In the genomic region with DNA sequence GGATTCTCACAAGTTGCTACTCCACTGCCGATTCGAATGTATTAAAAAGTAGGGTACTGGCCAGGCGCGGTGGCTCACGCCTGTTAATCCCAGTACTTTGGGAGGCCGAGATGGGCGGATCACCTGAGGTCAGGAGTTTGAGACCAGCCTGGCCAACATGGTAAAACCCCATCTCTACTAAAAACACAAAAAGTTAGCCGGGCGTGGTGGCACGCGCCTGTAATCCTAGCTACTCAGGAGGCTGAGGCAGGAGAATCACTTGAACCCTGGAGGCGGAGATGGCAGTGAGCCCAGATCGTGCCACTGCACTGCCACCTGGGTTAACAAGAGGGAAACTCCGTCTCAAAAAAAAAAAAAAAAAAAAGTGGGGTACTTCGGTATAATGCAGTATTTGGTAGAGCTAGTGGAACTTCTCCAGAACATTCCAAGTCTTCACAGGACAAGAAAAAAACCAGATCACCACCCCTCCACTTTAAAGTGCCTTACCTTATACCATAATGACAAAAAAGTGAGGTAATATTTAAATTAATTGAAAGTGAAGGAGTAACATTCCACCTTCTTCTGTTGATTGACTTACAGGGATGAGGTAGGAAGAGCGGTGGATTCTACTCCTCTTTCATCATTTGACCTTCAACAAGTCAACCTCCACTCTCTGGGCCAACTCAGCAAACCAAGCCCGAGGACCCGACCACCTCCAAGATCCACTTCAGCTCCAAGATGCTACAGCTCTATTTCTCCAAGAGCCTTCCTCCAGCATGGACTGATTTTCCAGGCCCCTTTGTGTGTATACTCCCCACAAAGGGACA, we compare ENCODE assay signal across 1 cellular context.
TF ChIP-seq lines count a peak whose summit lies in the region.

No MANE protein-coding gene starts in this region.

TF ChIP-seq in K562, 482 proteins besides CTCF, POLR2A, EP300 and RAD21 (continued from another document and continues in another):
- TF ChIP-seq RERE (CRISPR knock-in tag; IDR thresholded peaks at IDR 0.05; ENCODE audit: borderline replicate concordance), result no peak
- peak; percentile 15; the same call in 1 of the 2 replicates for TF ChIP-seq EP400 (IDR thresholded peaks at IDR 0.05)
- no peak for TF ChIP-seq VEZF1 (CRISPR knock-in tag; IDR thresholded peaks at IDR 0.05)
- TF ChIP-seq, protein P1, sequence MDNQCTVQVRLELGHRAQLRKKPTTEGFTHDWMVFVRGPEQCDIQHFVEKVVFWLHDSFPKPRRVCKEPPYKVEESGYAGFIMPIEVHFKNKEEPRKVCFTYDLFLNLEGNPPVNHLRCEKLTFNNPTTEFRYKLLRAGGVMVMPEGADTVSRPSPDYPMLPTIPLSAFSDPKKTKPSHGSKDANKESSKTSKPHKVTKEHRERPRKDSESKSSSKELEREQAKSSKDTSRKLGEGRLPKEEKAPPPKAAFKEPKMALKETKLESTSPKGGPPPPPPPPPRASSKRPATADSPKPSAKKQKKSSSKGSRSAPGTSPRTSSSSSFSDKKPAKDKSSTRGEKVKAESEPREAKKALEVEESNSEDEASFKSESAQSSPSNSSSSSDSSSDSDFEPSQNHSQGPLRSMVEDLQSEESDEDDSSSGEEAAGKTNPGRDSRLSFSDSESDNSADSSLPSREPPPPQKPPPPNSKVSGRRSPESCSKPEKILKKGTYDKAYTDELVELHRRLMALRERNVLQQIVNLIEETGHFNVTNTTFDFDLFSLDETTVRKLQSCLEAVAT (IDR thresholded peaks at IDR 0.05), result no peak; a peak in 1 of 4 replicates
- TF ChIP-seq CEBPZ (IDR thresholded peaks at IDR 0.05; ENCODE audit: borderline replicate concordance, low read depth, low read length), result no peak
- no peak for TF ChIP-seq ARID2 (IDR thresholded peaks at IDR 0.05)
- TF ChIP-seq, protein P2, sequence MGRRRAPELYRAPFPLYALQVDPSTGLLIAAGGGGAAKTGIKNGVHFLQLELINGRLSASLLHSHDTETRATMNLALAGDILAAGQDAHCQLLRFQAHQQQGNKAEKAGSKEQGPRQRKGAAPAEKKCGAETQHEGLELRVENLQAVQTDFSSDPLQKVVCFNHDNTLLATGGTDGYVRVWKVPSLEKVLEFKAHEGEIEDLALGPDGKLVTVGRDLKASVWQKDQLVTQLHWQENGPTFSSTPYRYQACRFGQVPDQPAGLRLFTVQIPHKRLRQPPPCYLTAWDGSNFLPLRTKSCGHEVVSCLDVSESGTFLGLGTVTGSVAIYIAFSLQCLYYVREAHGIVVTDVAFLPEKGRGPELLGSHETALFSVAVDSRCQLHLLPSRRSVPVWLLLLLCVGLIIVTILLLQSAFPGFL (CRISPR knock-in tag; IDR thresholded peaks at IDR 0.05), result 0 out of 2 replicates have a peak, but pooled peaks have one; percentile 61
- TF ChIP-seq SMARCA4 (IDR thresholded peaks at IDR 0.05), result no peak
- TF ChIP-seq NFE2L1 (tag; IDR thresholded peaks at IDR 0.05; ENCODE audit: borderline replicate concordance, low read depth), result no peak
- TF ChIP-seq POLR2B (IDR thresholded peaks at IDR 0.05; ENCODE audit: low read depth, partially characterized antibody), result no peak
- TF ChIP-seq, protein P3, sequence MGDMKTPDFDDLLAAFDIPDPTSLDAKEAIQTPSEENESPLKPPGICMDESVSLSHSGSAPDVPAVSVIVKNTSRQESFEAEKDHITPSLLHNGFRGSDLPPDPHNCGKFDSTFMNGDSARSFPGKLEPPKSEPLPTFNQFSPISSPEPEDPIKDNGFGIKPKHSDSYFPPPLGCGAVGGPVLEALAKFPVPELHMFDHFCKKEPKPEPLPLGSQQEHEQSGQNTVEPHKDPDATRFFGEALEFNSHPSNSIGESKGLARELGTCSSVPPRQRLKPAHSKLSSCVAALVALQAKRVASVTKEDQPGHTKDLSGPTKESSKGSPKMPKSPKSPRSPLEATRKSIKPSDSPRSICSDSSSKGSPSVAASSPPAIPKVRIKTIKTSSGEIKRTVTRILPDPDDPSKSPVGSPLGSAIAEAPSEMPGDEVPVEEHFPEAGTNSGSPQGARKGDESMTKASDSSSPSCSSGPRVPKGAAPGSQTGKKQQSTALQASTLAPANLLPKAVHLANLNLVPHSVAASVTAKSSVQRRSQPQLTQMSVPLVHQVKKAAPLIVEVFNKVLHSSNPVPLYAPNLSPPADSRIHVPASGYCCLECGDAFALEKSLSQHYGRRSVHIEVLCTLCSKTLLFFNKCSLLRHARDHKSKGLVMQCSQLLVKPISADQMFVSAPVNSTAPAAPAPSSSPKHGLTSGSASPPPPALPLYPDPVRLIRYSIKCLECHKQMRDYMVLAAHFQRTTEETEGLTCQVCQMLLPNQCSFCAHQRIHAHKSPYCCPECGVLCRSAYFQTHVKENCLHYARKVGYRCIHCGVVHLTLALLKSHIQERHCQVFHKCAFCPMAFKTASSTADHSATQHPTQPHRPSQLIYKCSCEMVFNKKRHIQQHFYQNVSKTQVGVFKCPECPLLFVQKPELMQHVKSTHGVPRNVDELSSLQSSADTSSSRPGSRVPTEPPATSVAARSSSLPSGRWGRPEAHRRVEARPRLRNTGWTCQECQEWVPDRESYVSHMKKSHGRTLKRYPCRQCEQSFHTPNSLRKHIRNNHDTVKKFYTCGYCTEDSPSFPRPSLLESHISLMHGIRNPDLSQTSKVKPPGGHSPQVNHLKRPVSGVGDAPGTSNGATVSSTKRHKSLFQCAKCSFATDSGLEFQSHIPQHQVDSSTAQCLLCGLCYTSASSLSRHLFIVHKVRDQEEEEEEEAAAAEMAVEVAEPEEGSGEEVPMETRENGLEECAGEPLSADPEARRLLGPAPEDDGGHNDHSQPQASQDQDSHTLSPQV (IDR thresholded peaks at IDR 0.05), result 0 out of 2 replicates have a peak, but pooled peaks have one; percentile 14
- no peak for TF ChIP-seq CREB3 (tag; conservative IDR thresholded peaks at IDR 0.05; ENCODE audit: low read depth)
- TF ChIP-seq, protein P4, sequence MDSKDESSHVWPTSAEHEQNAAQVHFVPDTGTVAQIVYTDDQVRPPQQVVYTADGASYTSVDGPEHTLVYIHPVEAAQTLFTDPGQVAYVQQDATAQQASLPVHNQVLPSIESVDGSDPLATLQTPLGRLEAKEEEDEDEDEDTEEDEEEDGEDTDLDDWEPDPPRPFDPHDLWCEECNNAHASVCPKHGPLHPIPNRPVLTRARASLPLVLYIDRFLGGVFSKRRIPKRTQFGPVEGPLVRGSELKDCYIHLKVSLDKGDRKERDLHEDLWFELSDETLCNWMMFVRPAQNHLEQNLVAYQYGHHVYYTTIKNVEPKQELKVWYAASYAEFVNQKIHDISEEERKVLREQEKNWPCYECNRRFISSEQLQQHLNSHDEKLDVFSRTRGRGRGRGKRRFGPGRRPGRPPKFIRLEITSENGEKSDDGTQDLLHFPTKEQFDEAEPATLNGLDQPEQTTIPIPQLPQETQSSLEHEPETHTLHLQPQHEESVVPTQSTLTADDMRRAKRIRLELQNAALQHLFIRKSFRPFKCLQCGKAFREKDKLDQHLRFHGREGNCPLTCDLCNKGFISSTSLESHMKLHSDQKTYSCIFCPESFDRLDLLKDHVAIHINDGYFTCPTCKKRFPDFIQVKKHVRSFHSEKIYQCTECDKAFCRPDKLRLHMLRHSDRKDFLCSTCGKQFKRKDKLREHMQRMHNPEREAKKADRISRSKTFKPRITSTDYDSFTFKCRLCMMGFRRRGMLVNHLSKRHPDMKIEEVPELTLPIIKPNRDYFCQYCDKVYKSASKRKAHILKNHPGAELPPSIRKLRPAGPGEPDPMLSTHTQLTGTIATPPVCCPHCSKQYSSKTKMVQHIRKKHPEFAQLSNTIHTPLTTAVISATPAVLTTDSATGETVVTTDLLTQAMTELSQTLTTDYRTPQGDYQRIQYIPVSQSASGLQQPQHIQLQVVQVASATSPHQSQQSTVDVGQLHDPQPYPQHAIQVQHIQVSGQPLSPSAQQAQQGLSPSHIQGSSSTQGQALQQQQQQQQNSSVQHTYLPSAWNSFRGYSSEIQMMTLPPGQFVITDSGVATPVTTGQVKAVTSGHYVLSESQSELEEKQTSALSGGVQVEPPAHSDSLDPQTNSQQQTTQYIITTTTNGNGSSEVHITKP (IDR thresholded peaks at IDR 0.05; ENCODE audit: partially characterized antibody), result peak; percentile 4
- TF ChIP-seq NELFE (IDR thresholded peaks at IDR 0.05; ENCODE audit: insufficient read depth, insufficient read length), result no peak
- no peak for TF ChIP-seq KLF1 (tag; IDR thresholded peaks at IDR 0.05)
- no peak for TF ChIP-seq ZBED1 (IDR thresholded peaks at IDR 0.05)
- TF ChIP-seq MITF (IDR thresholded peaks at IDR 0.05), result no peak
- no peak for TF ChIP-seq ZBTB1 (CRISPR knock-in tag; IDR thresholded peaks at IDR 0.05; ENCODE audit: borderline replicate concordance, low read depth)
- 0 out of 2 replicates have a peak, but pooled peaks have one; percentile 2 for TF ChIP-seq TEAD4 (IDR thresholded peaks at IDR 0.05; ENCODE audit: low read length)
- TF ChIP-seq TEAD4 (CRISPR knock-in tag; IDR thresholded peaks at IDR 0.05; ENCODE audit: borderline replicate concordance), result no peak
- peak; percentile 49; the same call in 1 of the 2 replicates for TF ChIP-seq RBFOX2 (IDR thresholded peaks at IDR 0.05; ENCODE audit: low read depth, low read length)
- no peak for TF ChIP-seq HNRNPH1 (optimal IDR thresholded peaks at IDR 0.05; ENCODE audit: low read depth, low read length)
- no peak for TF ChIP-seq DPF2 (IDR thresholded peaks at IDR 0.05)
